ENCODE assay signal across 28 cellular contexts in genomic region chr21:34827445-34828235, GRCh38.
DNase-seq lines count a peak whose midpoint lies in the region; ATAC-seq and TF ChIP-seq lines count a peak whose summit lies in the region.
"Had no signal": no experiment of that assay in that cellular context is flagged by ENCODE, and none has a peak within 500 bp of the region (broad histone marks: within the 10 kb centered on the region; RNA-seq: fewer than 3 reads in every experiment).

No MANE protein-coding gene starts in this region.

- H2AFZ ChIP-seq in smooth muscle cell (ENCODE audit: low read depth), result no peak overlapping the region
- H2AFZ ChIP-seq in H9 (ENCODE audit: low read length), result no peak overlapping the region
- H2AFZ ChIP-seq: PC-9 had no signal

- H3K4me3 ChIP-seq in right cardiac atrium (ENCODE audit: low read length) (no peak overlapping the region), colonic mucosa (no peak overlapping the region), smooth muscle cell (no peak overlapping the region)
- H3K4me3 ChIP-seq: coronary artery, PC-9, psoas muscle had no signal

- no peak overlapping the region for H2BK5ac ChIP-seq in H9 (ENCODE audit: insufficient read length, low read length)

- ATAC-seq in right cardiac atrium, result no peak
- ATAC-seq in HG03520 (IDR thresholded peaks at IDR 0.05; ENCODE audit: unreplicated experiment), result no peak
- ATAC-seq: esophagus mucosa, Right ventricle myocardium inferior had no signal

- H4K20me1 ChIP-seq in smooth muscle cell (ENCODE audit: low read depth), result peaks cover 90% of the 10 kb centered on the region
- H4K20me1 ChIP-seq in H9 (ENCODE audit: control insufficient read depth, insufficient read depth, insufficient read length), result no peaks in the 10 kb centered on the region

- peaks cover 17 to 21% of the 10 kb centered on the region in 2 experiments for H3K4me1 Mint-ChIP-seq in H9

- no peak overlapping the region for H3K18ac ChIP-seq in H9 (ENCODE audit: insufficient read length, low read depth, low read length)

- no peak overlapping the region for H2BK15ac ChIP-seq in H9 (ENCODE audit: low read depth, low read length)

- no peaks in the 10 kb centered on the region for H3K79me1 ChIP-seq in H9 (ENCODE audit: insufficient read depth, low read depth, low read length, poor library complexity, severe bottlenecking)

- H3K4me2 ChIP-seq in smooth muscle cell (no peak overlapping the region), H9 (ENCODE audit: insufficient read depth, insufficient read length, low read length) (no peak overlapping the region)
- H3K4me2 ChIP-seq: PC-9 had no signal

- in situ Hi-C loops in ACHN (cut with HindIII; ENCODE audit: low pct_ligation_motif_present, low pct_unique_long_range_greater_than_20kb, low sequenced_read_pairs), result no loop called here

- H3K27ac Mint-ChIP-seq in H9, result no peak overlapping the region
- H3K27ac Mint-ChIP-seq: activated CD4-positive, alpha-beta memory T cell treated with anti-CD3 and anti-CD28 coated beads for 36 hours; activated naive CD8-positive, alpha-beta T cell treated with anti-CD3 and anti-CD28 coated beads for 36 hours; endodermal cell had no signal

- no peak overlapping the region for H3K23ac ChIP-seq in H9 (ENCODE audit: insufficient read length, low read depth, low read length)

- intact Hi-C loops in right cardiac atrium (cut with DNase I) (no loop called here), cardiac septum (cut with DNase I) (no loop called here), colonic mucosa (cut with DNase I) (no loop called here)

- H2BK20ac ChIP-seq in H9 (ENCODE audit: low read depth, low read length, poor library complexity, severe bottlenecking), result no peak overlapping the region

- H4K5ac ChIP-seq in H9 (ENCODE audit: insufficient read length, low read depth, low read length), result no peak overlapping the region

- H4K91ac ChIP-seq in H9 (ENCODE audit: insufficient read length, low read depth, low read length), result no peak overlapping the region

- H3K9me3 ChIP-seq in right cardiac atrium (ENCODE audit: control insufficient read depth, low read length) (no peaks in the 10 kb centered on the region), colonic mucosa (no peaks in the 10 kb centered on the region), smooth muscle cell (replicated peaks; ENCODE audit: low read depth) (no peaks in the 10 kb centered on the region), H9 (ENCODE audit: control insufficient read depth, low read depth, low read length) (no peaks in the 10 kb centered on the region)
- H3K9me3 ChIP-seq: psoas muscle had no signal

- no peak overlapping the region; the same call in 1 of the 2 replicates for H3K14ac ChIP-seq in H9 (ENCODE audit: insufficient read depth, low read length)

- peaks cover 4% of the 10 kb centered on the region; the same call in 1 of the 2 replicates for H3K27me3 Mint-ChIP-seq in H9 (ENCODE audit: low read depth)
- H3K27me3 Mint-ChIP-seq: activated CD4-positive, alpha-beta memory T cell treated with anti-CD3 and anti-CD28 coated beads for 36 hours; activated naive CD8-positive, alpha-beta T cell treated with anti-CD3 and anti-CD28 coated beads for 36 hours; naive thymus-derived CD4-positive, alpha-beta T cell had no signal

- H3K9ac ChIP-seq in colonic mucosa (ENCODE audit: low read depth in 2 of 2, low read length in 2 of 2) (no peak overlapping the region), smooth muscle cell (ENCODE audit: low read depth) (no peak overlapping the region), H9 (ENCODE audit: extremely low read depth, insufficient read length, low read length) (no peak overlapping the region)

- H3K79me2 ChIP-seq in smooth muscle cell (ENCODE audit: low read depth), result peaks cover 46% of the 10 kb centered on the region
- H3K79me2 ChIP-seq in H9 (ENCODE audit: insufficient read depth, low read length), result no peaks in the 10 kb centered on the region

- H3K4me3 Mint-ChIP-seq in H9, result no peak overlapping the region
- H3K4me3 Mint-ChIP-seq: activated CD4-positive, alpha-beta memory T cell treated with anti-CD3 and anti-CD28 coated beads for 36 hours; activated naive CD8-positive, alpha-beta T cell treated with anti-CD3 and anti-CD28 coated beads for 36 hours; endodermal cell had no signal

- H2BK120ac ChIP-seq in H9 (ENCODE audit: low read depth, low read length, poor library complexity, severe bottlenecking), result no peak overlapping the region

- peaks cover 54% of the 10 kb centered on the region for H3F3A ChIP-seq in smooth muscle cell (ENCODE audit: low read depth)

- H2AK5ac ChIP-seq in H9 (ENCODE audit: insufficient read length, low read length), result no peak overlapping the region

- H3K36me3 ChIP-seq in colonic mucosa (no peaks in the 10 kb centered on the region), smooth muscle cell (ENCODE audit: low read depth) (peaks cover 46% of the 10 kb centered on the region)

- no peak overlapping the region for H3K4ac ChIP-seq in H9 (ENCODE audit: low read depth, low read length)

- H3K27ac ChIP-seq in right cardiac atrium (ENCODE audit: low read length) (peak overlapping the region; percentile 22), colonic mucosa (no peak overlapping the region), smooth muscle cell (ENCODE audit: low read depth) (peak overlapping the region; percentile 89), H9 (ENCODE audit: insufficient read length, low read depth, low read length) (no peak overlapping the region)
- H3K27ac ChIP-seq: PC-9, psoas muscle had no signal

- no peak overlapping the region for H2BK12ac ChIP-seq in H9 (ENCODE audit: insufficient read length, low read depth, low read length)

- no peaks in the 10 kb centered on the region for H3K23me2 ChIP-seq in H9 (ENCODE audit: insufficient read length, low read depth, low read length, poor library complexity, severe bottlenecking)

- peaks cover 0 to 21% (median 7%) of the 10 kb centered on the region in 3 experiments; a peak in 5 of 7 replicates for H3K36me3 Mint-ChIP-seq in H9 (ENCODE audit: insufficient read depth in 1 of 3, low read depth in 3 of 3)

- H3K4me1 ChIP-seq in right cardiac atrium (ENCODE audit: control insufficient read depth, insufficient read depth, low read length) (no peaks in the 10 kb centered on the region), colonic mucosa (no peaks in the 10 kb centered on the region), smooth muscle cell (ENCODE audit: low read depth) (no peaks in the 10 kb centered on the region), H9 (ENCODE audit: insufficient read depth, low read length) (no peaks in the 10 kb centered on the region)
- H3K4me1 ChIP-seq: psoas muscle had no signal

- H4K8ac ChIP-seq in H9 (replicated peaks; ENCODE audit: insufficient read length, low read depth, low read length), result no peak overlapping the region

- H3K9me3 Mint-ChIP-seq in H9, result peaks cover 17 to 25% of the 10 kb centered on the region in 2 experiments
- H3K9me3 Mint-ChIP-seq: activated CD4-positive, alpha-beta memory T cell treated with anti-CD3 and anti-CD28 coated beads for 36 hours had no signal

- no peak for DNase-seq in right cardiac atrium
- no peak for DNase-seq in cardiac septum (ENCODE audit: low spot score)
- DNase-seq in colonic mucosa, result peak; percentile 10
- no peak for DNase-seq in smooth muscle cell (lab: John Stamatoyannopoulos, UW; ENCODE audit: unreplicated experiment)
- no peak for DNase-seq in ACHN
- no peak for DNase-seq in H9
- DNase-seq: activated CD4-positive, alpha-beta memory T cell treated with anti-CD3 and anti-CD28 coated beads for 36 hours; activated CD4-positive, CD25-positive, alpha-beta regulatory T cell treated with anti-CD3 and anti-CD28 coated beads, Interleukin-2, amount 50 U/mL, for 72 hours; activated naive CD8-positive, alpha-beta T cell treated with anti-CD3 and anti-CD28 coated beads for 36 hours; aorta; endodermal cell; foreskin fibroblast; HCEC 1CT; head of caudate nucleus; IMR-90; islet precursor cell; left ventricle myocardium superior; naive thymus-derived CD4-positive, alpha-beta T cell; NCI-H2107; PC-9; psoas muscle; stimulated activated CD4-positive, alpha-beta T cell treated with anti-CD3 and anti-CD28 coated beads, Interleukin-15, amount 100 ng/mL, for 24 hours; stimulated activated CD4-positive, alpha-beta T cell treated with anti-CD3 and anti-CD28 coated beads, Interleukin-4, amount 100 ng/mL, for 4 hours; substantia nigra had no signal

- H3K27me3 ChIP-seq in right cardiac atrium (ENCODE audit: control insufficient read depth, insufficient read depth), result no peaks in the 10 kb centered on the region
- no peaks in the 10 kb centered on the region for H3K27me3 ChIP-seq in colonic mucosa
- no peaks in the 10 kb centered on the region for H3K27me3 ChIP-seq in smooth muscle cell (ENCODE audit: low read depth)
- no peaks in the 10 kb centered on the region; the same call in 1 of the 2 replicates for H3K27me3 ChIP-seq in H9 (ENCODE audit: insufficient read depth, low read length)

- TF ChIP-seq CTCF in colonic mucosa (IDR thresholded peaks at IDR 0.05) (no peak), smooth muscle cell (IDR thresholded peaks at IDR 0.05; ENCODE audit: borderline replicate concordance, insufficient read depth, poor library complexity, severe bottlenecking) (no peak), H9 (conservative IDR thresholded peaks at IDR 0.05) (no peak)

- WGBS in right cardiac atrium, result 74% methylated on average over 5 of the region's 5 CpGs
- 98% methylated on average over 5 of the region's 5 CpGs for WGBS in smooth muscle cell (ENCODE audit: low lambda C conversion rate)
- WGBS in H9 (ENCODE audit: extremely low coverage, insufficient read length, low lambda C conversion rate), result no CpG with 5 or more reads among the region's 5 CpGs

- H3K56ac ChIP-seq in H9 (ENCODE audit: insufficient read length, low read depth, low read length), result no peak overlapping the region

- no peak overlapping the region for H3T11ph ChIP-seq in H9 (ENCODE audit: low read length)

Comparison
In these comparisons a context has a peak if more than half of its experiments do, and no peak if none do; other contexts are left out.
1. H3K27ac ChIP-seq: peak in right cardiac atrium (single experiment) and smooth muscle cell (single experiment); none in colonic mucosa (single experiment) and H9 (single experiment).